In genomic region chr9:70412678-70413426, GRCh38 we compare ENCODE assay signal across 8 cellular contexts. TPM values are rescaled to one million over a fixed set of nuclear protein-coding genes. Genes with fewer than 3 reads are reported as not detected.
DNase-seq lines count a peak whose midpoint lies in the region; TF ChIP-seq lines count a peak whose summit lies in the region.

No MANE protein-coding gene starts in this region.

- H3K36me3 ChIP-seq in HAP-1 (replicated peaks) (peaks cover 6% of the 10 kb centered on the region; the same call in 1 of the 2 replicates), NT2/D1 (ENCODE audit: insufficient read depth, insufficient read length, low read length) (no peaks in the 10 kb centered on the region), fibroblast of lung (ENCODE audit: control insufficient read depth, insufficient read depth, low read length) (peaks cover 2% of the 10 kb centered on the region), muscle layer of colon (ENCODE audit: insufficient read depth, low read length) (peaks cover 12% of the 10 kb centered on the region), thymus (ENCODE audit: control insufficient read depth, insufficient read depth) (no peaks in the 10 kb centered on the region)

- H3K9ac ChIP-seq in NT2/D1 (ENCODE audit: insufficient read length, low read depth) (peak overlapping the region; percentile 82), fibroblast of lung (ENCODE audit: insufficient read depth, low read length) (peak overlapping the region; percentile 100), muscle layer of colon (ENCODE audit: low read length) (peak overlapping the region; percentile 99)

- H3K79me2 ChIP-seq in fibroblast of lung (ENCODE audit: control insufficient read depth, insufficient read depth, low read length) = peaks cover 39% of the 10 kb centered on the region

- H3K27me3 ChIP-seq in HAP-1 (ENCODE audit: low read depth) = no peaks in the 10 kb centered on the region
- peaks cover 29% of the 10 kb centered on the region for H3K27me3 ChIP-seq in NT2/D1 (ENCODE audit: insufficient read depth, insufficient read length)
- no peaks in the 10 kb centered on the region for H3K27me3 ChIP-seq in fibroblast of lung (ENCODE audit: control insufficient read depth, insufficient read depth, low read length)
- H3K27me3 ChIP-seq in muscle layer of colon (ENCODE audit: control insufficient read depth in 1 of 2, insufficient read depth in 2 of 2, low read length in 2 of 2) = no peaks in the 10 kb centered on the region
- H3K27me3 ChIP-seq in thymus (ENCODE audit: control insufficient read depth, insufficient read depth) = peaks cover 31% of the 10 kb centered on the region

- WGBS in thymus = 1% methylated on average over 55 of the region's 55 CpGs

- H3K27ac ChIP-seq in C4-2B (peak overlapping the region; percentile 96), fibroblast of lung (ENCODE audit: insufficient read depth, low read length) (peak overlapping the region; percentile 99), muscle layer of colon (ENCODE audit: low read depth, low read length) (peak overlapping the region; percentile 100), thymus (ENCODE audit: low read depth) (peak overlapping the region; percentile 100)

- in situ Hi-C loops in HAP-1 (cut with MboI; ENCODE audit: low sequenced_read_pairs) = loop anchor here (10.0 kb wide), 1 partner anchor 202 kb away; no protein-coding TSS in a partner anchor

- H3K4me1 ChIP-seq in HAP-1 (peaks cover 34% of the 10 kb centered on the region), NT2/D1 (ENCODE audit: insufficient read depth, insufficient read length) (peaks cover 5% of the 10 kb centered on the region), fibroblast of lung (ENCODE audit: control insufficient read depth, extremely low read depth, insufficient read depth, low read length) (peaks cover 14% of the 10 kb centered on the region), muscle layer of colon (ENCODE audit: insufficient read depth, low read length) (peaks cover 49% of the 10 kb centered on the region), thymus (ENCODE audit: control insufficient read depth, insufficient read depth, low read length) (peaks cover 4% of the 10 kb centered on the region)

- TF ChIP-seq CTCF in C4-2B (conservative IDR thresholded peaks at IDR 0.05) (no peak), fibroblast of lung (conservative IDR thresholded peaks at IDR 0.05 in 1 of 2, IDR thresholded peaks at IDR 0.05 in 1 of 2; ENCODE audit: low read depth in 1 of 2, low read length in 2 of 2) (no peak)

- H2AFZ ChIP-seq in fibroblast of lung (ENCODE audit: low read length) = peak overlapping the region; percentile 18

- H3K9me3 ChIP-seq in HAP-1 = no peaks in the 10 kb centered on the region
- H3K9me3 ChIP-seq in NT2/D1 (ENCODE audit: insufficient read depth, low read length) = no peaks in the 10 kb centered on the region
- H3K9me3 ChIP-seq in fibroblast of lung (ENCODE audit: control insufficient read depth, insufficient read depth, low read depth, low read length) = no peaks in the 10 kb centered on the region
- H3K9me3 ChIP-seq in muscle layer of colon (ENCODE audit: low read length) = no peaks in the 10 kb centered on the region
- H3K9me3 ChIP-seq in thymus (ENCODE audit: control insufficient read depth) = no peaks in the 10 kb centered on the region

- H3K4me3 ChIP-seq in HAP-1 (peak overlapping the region; percentile 77), NT2/D1 (ENCODE audit: insufficient read length, low read depth) (peak overlapping the region; percentile 70), fibroblast of lung (replicated peaks in 1 of 4; ENCODE audit: control extremely low read depth in 1 of 4, insufficient read depth in 1 of 4, low read depth in 3 of 4, low read length in 4 of 4) (peak overlapping the region; percentile 64 to 97 (median 96)), muscle layer of colon (ENCODE audit: low read depth in 1 of 2, low read length in 2 of 2) (peak overlapping the region; percentile 91 to 96), thymus (ENCODE audit: low read length) (peak overlapping the region; percentile 77)

- peak; percentile 58 to 83 for DNase-seq in HAP-1 (ENCODE audit: low spot score in 2 of 2)
- no peak for DNase-seq in NT2/D1 (ENCODE audit: low read depth, low spot score)
- DNase-seq in activated gamma-delta T cell (lab: John Stamatoyannopoulos, UW) = peak; percentile 31
- DNase-seq in fibroblast of lung (ENCODE audit: low read depth in 2 of 2) = peak; percentile 81 to 82
- no peak for DNase-seq in SKM-1 treated with dmso at 0.1 percent for 144 hours (lab: John Stamatoyannopoulos, UW; ENCODE audit: unreplicated experiment)

- H4K20me1 ChIP-seq in fibroblast of lung (ENCODE audit: control insufficient read depth, extremely low read depth, insufficient read depth, low read length) = no peaks in the 10 kb centered on the region

- H3K4me2 ChIP-seq in fibroblast of lung (ENCODE audit: extremely low read depth, insufficient read depth, low read length) = peak overlapping the region; percentile 49

RNA-seq across cellular contexts. Expression of gene KLF9, which starts 1.6 kb away (rescaled TPM):
- 27.6 and 29.5 TPM in 2 replicates for total RNA-seq in fibroblast of lung
- 8.3 and 27.0 TPM in 2 replicates for polyA plus RNA-seq in fibroblast of lung
- 6.2 and 19.1 TPM in 2 replicates for polyA plus RNA-seq in fibroblast of lung (2012)
- polyA minus RNA-seq in fibroblast of lung (ENCODE audit: low replicate concordance) = 6.0 and 10.8 TPM in 2 replicates
- 35.3 TPM for polyA plus RNA-seq in thymus

Comparison
In these comparisons a context has a peak if more than half of its experiments do, and no peak if none do; other contexts are left out.
1. DNase-seq: peak in HAP-1 (2 of 2), activated gamma-delta T cell (single experiment) and fibroblast of lung (2 of 2); none in NT2/D1 (single experiment) and SKM-1 treated with dmso at 0.1 percent for 144 hours (single experiment).
2. Peak in every context shown above with its lines, with median percentiles within 50 percentile points of each other: H3K27ac ChIP-seq, H3K4me3 ChIP-seq and H3K9ac ChIP-seq.